In genomic region chr1:202750024-202750423, GRCh38 we compare ENCODE assay signal across 30 cellular contexts. TPM values are rescaled to one million over a fixed set of nuclear protein-coding genes. Genes with fewer than 3 reads are reported as not detected.
"Had no signal": no experiment of that assay in that cellular context is flagged by ENCODE, and none has a peak within 500 bp of the region (broad histone marks: within the 10 kb centered on the region; RNA-seq: fewer than 3 reads in every experiment).

No MANE protein-coding gene starts in this region.

- H3K27me3 Mint-ChIP-seq: naive thymus-derived CD4-positive, alpha-beta T cell; natural killer cell treated with Interleukin-12 subunit alpha and Interleukin-12 subunit beta and Interleukin-15 and Interleukin-18, amount 100 ng/mL, for 72 hours; stimulated activated naive CD8-positive, alpha-beta T cell treated with anti-CD3 and anti-CD28 coated beads, Interleukin-15, amount 100 ng/mL, for 72 hours; type B pancreatic cell had no signal

- H3K9me3 ChIP-seq: left lung, mucosa of descending colon, ovary, prostate gland, sigmoid colon, tibial nerve, uterus had no signal

- H2AFZ ChIP-seq: hepatocyte had no signal

- H3K27ac Mint-ChIP-seq: naive thymus-derived CD4-positive, alpha-beta T cell; natural killer cell treated with Interleukin-12 subunit alpha and Interleukin-12 subunit beta and Interleukin-15 and Interleukin-18, amount 100 ng/mL, for 72 hours; stimulated activated effector memory CD8-positive, alpha-beta T cell treated with anti-CD3 and anti-CD28 coated beads, Interleukin-12 subunit alpha, Interleukin-12 subunit beta, amount 100 ng/mL, for 72 hours; stimulated activated naive CD8-positive, alpha-beta T cell treated with anti-CD3 and anti-CD28 coated beads, Interleukin-15, amount 100 ng/mL, for 72 hours; type B pancreatic cell had no signal

- H3K4me3 Mint-ChIP-seq: naive thymus-derived CD4-positive, alpha-beta T cell; natural killer cell treated with Interleukin-12 subunit alpha and Interleukin-12 subunit beta and Interleukin-15 and Interleukin-18, amount 100 ng/mL, for 72 hours; stimulated activated effector memory CD8-positive, alpha-beta T cell treated with anti-CD3 and anti-CD28 coated beads, Interleukin-12 subunit alpha, Interleukin-12 subunit beta, amount 100 ng/mL, for 72 hours; stimulated activated naive CD8-positive, alpha-beta T cell treated with anti-CD3 and anti-CD28 coated beads, Interleukin-15, amount 100 ng/mL, for 72 hours; type B pancreatic cell had no signal

- H3K36me3 ChIP-seq: ovary, uterus had no signal

- H3K4me3 ChIP-seq: hepatocyte, left lung, lung, mucosa of descending colon, ovary, prostate gland, sigmoid colon, spleen, tibial nerve, uterus had no signal

- ATAC-seq: left cardiac atrium; left lung; mucosa of descending colon; naive thymus-derived CD4-positive, alpha-beta T cell; natural killer cell treated with Interleukin-12 subunit alpha and Interleukin-12 subunit beta and Interleukin-15 and Interleukin-18, amount 100 ng/mL, for 72 hours; right cardiac atrium; stimulated activated effector memory CD8-positive, alpha-beta T cell treated with anti-CD3 and anti-CD28 coated beads, Interleukin-12 subunit alpha, Interleukin-12 subunit beta, amount 100 ng/mL, for 72 hours; stimulated activated naive CD8-positive, alpha-beta T cell treated with anti-CD3 and anti-CD28 coated beads, Interleukin-15, amount 100 ng/mL, for 72 hours had no signal

- H3K9me3 Mint-ChIP-seq: natural killer cell treated with Interleukin-12 subunit alpha and Interleukin-12 subunit beta and Interleukin-15 and Interleukin-18, amount 100 ng/mL, for 72 hours; stimulated activated effector memory CD8-positive, alpha-beta T cell treated with anti-CD3 and anti-CD28 coated beads, Interleukin-12 subunit alpha, Interleukin-12 subunit beta, amount 100 ng/mL, for 72 hours; stimulated activated naive CD8-positive, alpha-beta T cell treated with anti-CD3 and anti-CD28 coated beads, Interleukin-15, amount 100 ng/mL, for 72 hours; type B pancreatic cell had no signal

- H3K4me2 ChIP-seq: hepatocyte had no signal

- H3K27me3 ChIP-seq: hepatocyte, left lung, ovary, sigmoid colon, spleen, tibial nerve, uterus had no signal

- H3K4me1 Mint-ChIP-seq: stimulated activated effector memory CD8-positive, alpha-beta T cell treated with anti-CD3 and anti-CD28 coated beads, Interleukin-12 subunit alpha, Interleukin-12 subunit beta, amount 100 ng/mL, for 72 hours; stimulated activated naive CD8-positive, alpha-beta T cell treated with anti-CD3 and anti-CD28 coated beads, Interleukin-15, amount 100 ng/mL, for 72 hours had no signal

- H3K4me1 ChIP-seq: left lung, prostate gland, sigmoid colon, spleen, tibial nerve, uterus had no signal

- DNase-seq: kidney glomerular epithelial cell; left cardiac atrium; left lung; midbrain; mucosa of descending colon; ovary; posterior cingulate gyrus; retina; right cardiac atrium; sigmoid colon; small intestine; spleen; stimulated activated CD4-positive, alpha-beta T cell treated with anti-CD3 and anti-CD28 coated beads, Interleukin-4, amount 100 ng/mL, for 24 hours; stimulated activated naive CD4-positive, alpha-beta T cell treated with Interleukin-2 at 50 U/mL for 16 hours; stimulated activated naive CD8-positive, alpha-beta T cell treated with anti-CD3 and anti-CD28 coated beads, Interleukin-15, amount 100 ng/mL, for 72 hours; substantia nigra; uterus had no signal

- H3K27ac ChIP-seq: hepatocyte, left lung, ovary, prostate gland, sigmoid colon, spleen, tibial nerve, uterus had no signal

RNA-seq across cellular contexts. Expression of gene SYT2, which starts 39.8 kb away (rescaled TPM):
- total RNA-seq: left cardiac atrium; lower leg skin; mesenteric fat pad; myocyte; naive thymus-derived CD4-positive, alpha-beta T cell; natural killer cell treated with Interleukin-12 subunit alpha and Interleukin-12 subunit beta and Interleukin-15 and Interleukin-18, amount 100 ng/mL, for 72 hours; right cardiac atrium; ureter had no signal
- polyA plus RNA-seq: keratinocyte had no signal
